ENCODE assay signal across 33 cellular contexts in the genomic region with DNA sequence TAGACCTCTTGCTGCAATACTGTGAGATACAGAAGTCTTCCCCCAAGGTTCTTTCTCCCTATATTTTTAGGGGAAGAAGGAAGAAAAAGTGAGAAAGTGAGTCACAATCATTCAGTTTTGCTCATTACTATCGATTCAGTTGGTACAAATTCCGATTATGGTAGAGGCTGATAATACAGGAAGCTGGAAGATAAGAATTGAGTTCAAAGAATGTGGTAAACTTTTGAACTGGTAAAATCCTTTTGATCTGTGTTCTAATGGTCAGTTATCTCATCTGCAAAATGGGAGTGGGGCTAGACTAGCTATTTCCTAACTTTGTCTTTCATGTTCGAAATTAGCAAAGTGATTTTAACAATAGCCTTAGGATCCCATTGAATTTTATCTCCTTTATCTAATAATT.
"Had no signal": no experiment of that assay in that cellular context is flagged by ENCODE, and none has a peak within 500 bp of the region (broad histone marks: within the 10 kb centered on the region; RNA-seq: fewer than 3 reads in every experiment).

No MANE protein-coding gene starts in this region.

- DNase-seq: activated B cell treated with CpG ODN at 0.5 μM for 24 hours; activated CD4-positive, alpha-beta memory T cell treated with anti-CD3 and anti-CD28 coated beads, Interleukin-2, amount 10 ng/mL, durations not matched to agents 7 days and 5 days; activated CD4-positive, alpha-beta T cell treated with anti-CD3 and anti-CD28 coated beads for 48 hours; activated CD4-positive, CD25-positive, alpha-beta regulatory T cell treated with anti-CD3 and anti-CD28 coated beads, Interleukin-2, amount 50 U/mL, for 72 hours; activated CD8-positive, alpha-beta memory T cell treated with anti-CD3 and anti-CD28 coated beads for 24 hours; activated CD8-positive, alpha-beta memory T cell treated with anti-CD3 and anti-CD28 coated beads, Interleukin-2, amount 10 ng/mL, durations not matched to agents 7 days and 5 days; activated CD8-positive, alpha-beta memory T cell treated with anti-CD3 and anti-CD28 coated beads, Interleukin-2, amount 50 U/mL, for 48 hours; activated effector memory CD4-positive, alpha-beta T cell treated with Interleukin-2 at 50 U/mL for 16 hours; activated naive CD4-positive, alpha-beta T cell treated with anti-CD3 and anti-CD28 coated beads, Interleukin-2, amount 10 ng/mL, durations not matched to agents 7 days and 5 days; activated naive CD8-positive, alpha-beta T cell treated with anti-CD3 and anti-CD28 coated beads, Interleukin-2, amount 50 U/mL, for 24 hours; activated T-cell treated with anti-CD3 and anti-CD28 coated beads, Interleukin-2, amount 50 U/mL, for 48 hours; aorta; brain microvascular endothelial cell; central memory CD4-positive, alpha-beta T cell; NCI-H1092 treated with DMSO at 0.1 percent for 48 hours; NCI-H1417; NCI-H146; NCI-H187; NCI-H2029 treated with DMSO at 0.1 percent for 48 hours; NCI-H2107; NCI-H2171; NCI-H510A; NCI-H526; NCI-H748 treated with DMSO at 0.1 percent for 48 hours; NK-92 treated with Interleukin-12 subunit alpha and Interleukin-12 subunit beta, amount 100 ng/mL, for 24 hours; PC-9; Right ventricle myocardium superior; SW 1271; T-helper 1 cell; T-helper 2 cell; T-helper 9 cell had no signal

- ATAC-seq: activated CD8-positive, alpha-beta memory T cell treated with anti-CD3 and anti-CD28 coated beads, Interleukin-2, amount 10 ng/mL, durations not matched to agents 7 days and 5 days; activated naive CD8-positive, alpha-beta T cell treated with anti-CD3 and anti-CD28 coated beads, Interleukin-2, amount 50 U/mL, for 24 hours had no signal

- H3K4me3 ChIP-seq: PC-9 had no signal

- FAIRE-seq: RCC 7860 had no signal

- H3K27ac ChIP-seq: brain microvascular endothelial cell, KMS-11, PC-9 had no signal

- H2AFZ ChIP-seq: PC-9 had no signal

- H3K9ac ChIP-seq: KMS-11 had no signal

- H3K4me2 ChIP-seq: KMS-11, PC-9 had no signal

- H3K27me3 ChIP-seq: brain microvascular endothelial cell had no signal

- H3K36me3 ChIP-seq: brain microvascular endothelial cell had no signal
